ENCODE assay signal across 1 cellular context in the genomic region with DNA sequence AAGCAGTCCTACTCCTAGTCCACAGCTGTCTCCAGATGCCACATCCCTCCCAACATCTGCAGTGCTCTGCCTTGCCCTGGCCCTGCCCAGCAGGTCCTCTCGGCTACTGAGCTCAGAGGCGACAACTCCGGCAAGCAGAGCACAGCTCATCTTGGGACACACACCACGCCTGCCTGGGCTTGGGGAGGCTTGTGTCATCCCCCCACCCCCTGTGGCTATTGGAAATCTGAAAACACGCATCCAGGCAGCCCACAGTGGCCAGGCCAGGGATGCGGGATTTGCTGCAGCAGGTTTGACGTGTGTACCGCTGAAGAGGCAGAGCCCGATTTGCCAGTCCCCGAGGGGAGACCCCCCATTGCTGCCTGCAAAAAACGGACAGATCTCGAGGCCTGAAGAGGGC.
TF ChIP-seq lines count a peak whose summit lies in the region.

No MANE protein-coding gene starts in this region.

TF ChIP-seq in GM23338, 12 proteins besides CTCF, POLR2A, EP300 and RAD21:
- TF ChIP-seq EZH2phosphoT487 (IDR thresholded peaks at IDR 0.05; ENCODE audit: unreplicated experiment) = no peak
- no peak for TF ChIP-seq NANOG (IDR thresholded peaks at IDR 0.05; ENCODE audit: borderline replicate concordance)
- no peak for TF ChIP-seq POLR2AphosphoS5 (IDR thresholded peaks at IDR 0.05; ENCODE audit: low read depth)
- no peak for TF ChIP-seq ZNF114 (CRISPR knock-in tag; IDR thresholded peaks at IDR 0.05)
- TF ChIP-seq, protein P1, sequence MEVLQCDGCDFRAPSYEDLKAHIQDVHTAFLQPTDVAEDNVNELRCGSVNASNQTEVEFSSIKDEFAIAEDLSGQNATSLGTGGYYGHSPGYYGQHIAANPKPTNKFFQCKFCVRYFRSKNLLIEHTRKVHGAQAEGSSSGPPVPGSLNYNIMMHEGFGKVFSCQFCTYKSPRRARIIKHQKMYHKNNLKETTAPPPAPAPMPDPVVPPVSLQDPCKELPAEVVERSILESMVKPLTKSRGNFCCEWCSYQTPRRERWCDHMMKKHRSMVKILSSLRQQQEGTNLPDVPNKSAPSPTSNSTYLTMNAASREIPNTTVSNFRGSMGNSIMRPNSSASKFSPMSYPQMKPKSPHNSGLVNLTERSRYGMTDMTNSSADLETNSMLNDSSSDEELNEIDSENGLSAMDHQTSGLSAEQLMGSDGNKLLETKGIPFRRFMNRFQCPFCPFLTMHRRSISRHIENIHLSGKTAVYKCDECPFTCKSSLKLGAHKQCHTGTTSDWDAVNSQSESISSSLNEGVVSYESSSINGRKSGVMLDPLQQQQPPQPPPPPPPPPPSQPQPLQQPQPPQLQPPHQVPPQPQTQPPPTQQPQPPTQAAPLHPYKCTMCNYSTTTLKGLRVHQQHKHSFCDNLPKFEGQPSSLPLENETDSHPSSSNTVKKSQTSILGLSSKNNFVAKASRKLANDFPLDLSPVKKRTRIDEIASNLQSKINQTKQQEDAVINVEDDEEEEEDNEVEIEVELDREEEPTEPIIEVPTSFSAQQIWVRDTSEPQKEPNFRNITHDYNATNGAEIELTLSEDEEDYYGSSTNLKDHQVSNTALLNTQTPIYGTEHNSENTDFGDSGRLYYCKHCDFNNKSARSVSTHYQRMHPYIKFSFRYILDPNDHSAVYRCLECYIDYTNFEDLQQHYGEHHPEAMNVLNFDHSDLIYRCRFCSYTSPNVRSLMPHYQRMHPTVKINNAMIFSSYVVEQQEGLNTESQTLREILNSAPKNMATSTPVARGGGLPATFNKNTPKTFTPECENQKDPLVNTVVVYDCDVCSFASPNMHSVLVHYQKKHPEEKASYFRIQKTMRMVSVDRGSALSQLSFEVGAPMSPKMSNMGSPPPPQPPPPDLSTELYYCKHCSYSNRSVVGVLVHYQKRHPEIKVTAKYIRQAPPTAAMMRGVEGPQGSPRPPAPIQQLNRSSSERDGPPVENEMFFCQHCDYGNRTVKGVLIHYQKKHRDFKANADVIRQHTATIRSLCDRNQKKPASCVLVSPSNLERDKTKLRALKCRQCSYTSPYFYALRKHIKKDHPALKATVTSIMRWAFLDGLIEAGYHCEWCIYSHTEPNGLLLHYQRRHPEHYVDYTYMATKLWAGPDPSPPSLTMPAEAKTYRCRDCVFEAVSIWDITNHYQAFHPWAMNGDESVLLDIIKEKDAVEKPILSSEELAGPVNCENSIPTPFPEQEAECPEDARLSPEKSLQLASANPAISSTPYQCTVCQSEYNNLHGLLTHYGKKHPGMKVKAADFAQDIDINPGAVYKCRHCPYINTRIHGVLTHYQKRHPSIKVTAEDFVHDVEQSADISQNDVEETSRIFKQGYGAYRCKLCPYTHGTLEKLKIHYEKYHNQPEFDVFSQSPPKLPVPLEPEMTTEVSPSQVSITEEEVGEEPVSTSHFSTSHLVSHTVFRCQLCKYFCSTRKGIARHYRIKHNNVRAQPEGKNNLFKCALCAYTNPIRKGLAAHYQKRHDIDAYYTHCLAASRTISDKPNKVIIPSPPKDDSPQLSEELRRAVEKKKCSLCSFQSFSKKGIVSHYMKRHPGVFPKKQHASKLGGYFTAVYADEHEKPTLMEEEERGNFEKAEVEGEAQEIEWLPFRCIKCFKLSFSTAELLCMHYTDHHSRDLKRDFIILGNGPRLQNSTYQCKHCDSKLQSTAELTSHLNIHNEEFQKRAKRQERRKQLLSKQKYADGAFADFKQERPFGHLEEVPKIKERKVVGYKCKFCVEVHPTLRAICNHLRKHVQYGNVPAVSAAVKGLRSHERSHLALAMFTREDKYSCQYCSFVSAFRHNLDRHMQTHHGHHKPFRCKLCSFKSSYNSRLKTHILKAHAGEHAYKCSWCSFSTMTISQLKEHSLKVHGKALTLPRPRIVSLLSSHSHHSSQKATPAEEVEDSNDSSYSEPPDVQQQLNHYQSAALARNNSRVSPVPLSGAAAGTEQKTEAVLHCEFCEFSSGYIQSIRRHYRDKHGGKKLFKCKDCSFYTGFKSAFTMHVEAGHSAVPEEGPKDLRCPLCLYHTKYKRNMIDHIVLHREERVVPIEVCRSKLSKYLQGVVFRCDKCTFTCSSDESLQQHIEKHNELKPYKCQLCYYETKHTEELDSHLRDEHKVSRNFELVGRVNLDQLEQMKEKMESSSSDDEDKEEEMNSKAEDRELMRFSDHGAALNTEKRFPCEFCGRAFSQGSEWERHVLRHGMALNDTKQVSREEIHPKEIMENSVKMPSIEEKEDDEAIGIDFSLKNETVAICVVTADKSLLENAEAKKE (CRISPR knock-in tag; IDR thresholded peaks at IDR 0.05) = no peak
- TF ChIP-seq STAT1 (IDR thresholded peaks at IDR 0.05; ENCODE audit: unreplicated experiment) = no peak
- TF ChIP-seq, protein P2, sequence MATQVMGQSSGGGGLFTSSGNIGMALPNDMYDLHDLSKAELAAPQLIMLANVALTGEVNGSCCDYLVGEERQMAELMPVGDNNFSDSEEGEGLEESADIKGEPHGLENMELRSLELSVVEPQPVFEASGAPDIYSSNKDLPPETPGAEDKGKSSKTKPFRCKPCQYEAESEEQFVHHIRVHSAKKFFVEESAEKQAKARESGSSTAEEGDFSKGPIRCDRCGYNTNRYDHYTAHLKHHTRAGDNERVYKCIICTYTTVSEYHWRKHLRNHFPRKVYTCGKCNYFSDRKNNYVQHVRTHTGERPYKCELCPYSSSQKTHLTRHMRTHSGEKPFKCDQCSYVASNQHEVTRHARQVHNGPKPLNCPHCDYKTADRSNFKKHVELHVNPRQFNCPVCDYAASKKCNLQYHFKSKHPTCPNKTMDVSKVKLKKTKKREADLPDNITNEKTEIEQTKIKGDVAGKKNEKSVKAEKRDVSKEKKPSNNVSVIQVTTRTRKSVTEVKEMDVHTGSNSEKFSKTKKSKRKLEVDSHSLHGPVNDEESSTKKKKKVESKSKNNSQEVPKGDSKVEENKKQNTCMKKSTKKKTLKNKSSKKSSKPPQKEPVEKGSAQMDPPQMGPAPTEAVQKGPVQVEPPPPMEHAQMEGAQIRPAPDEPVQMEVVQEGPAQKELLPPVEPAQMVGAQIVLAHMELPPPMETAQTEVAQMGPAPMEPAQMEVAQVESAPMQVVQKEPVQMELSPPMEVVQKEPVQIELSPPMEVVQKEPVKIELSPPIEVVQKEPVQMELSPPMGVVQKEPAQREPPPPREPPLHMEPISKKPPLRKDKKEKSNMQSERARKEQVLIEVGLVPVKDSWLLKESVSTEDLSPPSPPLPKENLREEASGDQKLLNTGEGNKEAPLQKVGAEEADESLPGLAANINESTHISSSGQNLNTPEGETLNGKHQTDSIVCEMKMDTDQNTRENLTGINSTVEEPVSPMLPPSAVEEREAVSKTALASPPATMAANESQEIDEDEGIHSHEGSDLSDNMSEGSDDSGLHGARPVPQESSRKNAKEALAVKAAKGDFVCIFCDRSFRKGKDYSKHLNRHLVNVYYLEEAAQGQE (IDR thresholded peaks at IDR 0.05; ENCODE audit: unreplicated experiment) = no peak
- TF ChIP-seq JUNB (IDR thresholded peaks at IDR 0.05; ENCODE audit: unreplicated experiment) = no peak
- TF ChIP-seq, protein P3, sequence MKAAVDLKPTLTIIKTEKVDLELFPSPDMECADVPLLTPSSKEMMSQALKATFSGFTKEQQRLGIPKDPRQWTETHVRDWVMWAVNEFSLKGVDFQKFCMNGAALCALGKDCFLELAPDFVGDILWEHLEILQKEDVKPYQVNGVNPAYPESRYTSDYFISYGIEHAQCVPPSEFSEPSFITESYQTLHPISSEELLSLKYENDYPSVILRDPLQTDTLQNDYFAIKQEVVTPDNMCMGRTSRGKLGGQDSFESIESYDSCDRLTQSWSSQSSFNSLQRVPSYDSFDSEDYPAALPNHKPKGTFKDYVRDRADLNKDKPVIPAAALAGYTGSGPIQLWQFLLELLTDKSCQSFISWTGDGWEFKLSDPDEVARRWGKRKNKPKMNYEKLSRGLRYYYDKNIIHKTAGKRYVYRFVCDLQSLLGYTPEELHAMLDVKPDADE (IDR thresholded peaks at IDR 0.05) = no peak
- no peak for TF ChIP-seq CREB1 (CRISPR knock-in tag; IDR thresholded peaks at IDR 0.05; ENCODE audit: low read depth)
- TF ChIP-seq ZNF331 (CRISPR knock-in tag; IDR thresholded peaks at IDR 0.05; ENCODE audit: low read depth) = no peak
